22 cellular contexts compared by ENCODE assay signal in genomic region chr20:23046431-23046830, GRCh38. TPM values are rescaled to one million over a fixed set of nuclear protein-coding genes. Genes with fewer than 3 reads are reported as not detected.
A peak's percentile ranks its signal among the peaks of the same experiment; 100 is the strongest.
DNase-seq lines count a peak whose midpoint lies in the region; ATAC-seq and TF ChIP-seq lines count a peak whose summit lies in the region.
"Had no signal": no experiment of that assay in that cellular context is flagged by ENCODE, and none has a peak within 500 bp of the region (broad histone marks: within the 10 kb centered on the region; RNA-seq: fewer than 3 reads in every experiment).

No MANE protein-coding gene starts in this region.

- DNase-seq in NOMO-1 treated with DMSO at 0.1 percent for 48 hours (lab: John Stamatoyannopoulos, UW; ENCODE audit: unreplicated experiment) (peak; percentile 9), NOMO-1 treated with dmso at 0.1 percent for 144 hours (lab: John Stamatoyannopoulos, UW; ENCODE audit: unreplicated experiment) (no peak), thoracic aorta (ENCODE audit: low spot score) (no peak), CD1c-positive myeloid dendritic cell (ENCODE audit: extremely low spot score) (no peak), mesenteric fat pad (ENCODE audit: low spot score) (no peak)
- DNase-seq: activated CD8-positive, alpha-beta T cell treated with anti-CD3 and anti-CD28 coated beads for 36 hours; activated T-cell treated with anti-CD3 and anti-CD28 coated beads, Interleukin-2, amount 50 U/mL, for 72 hours; CD4-positive, alpha-beta T cell; central memory CD4-positive, alpha-beta T cell; NCI-H2029; NCI-H82; T-cell; WERI-Rb-1 had no signal

- no peak for TF ChIP-seq POLR2A in gastroesophageal sphincter (IDR thresholded peaks at IDR 0.05)

- no peak for TF ChIP-seq CTCF in thoracic aorta (IDR thresholded peaks at IDR 0.05)
- no peak for TF ChIP-seq CTCF in gastroesophageal sphincter (IDR thresholded peaks at IDR 0.05)

- H3K27ac ChIP-seq in mesodermal cell (ENCODE audit: low read depth, low read length, severe bottlenecking) = no peak overlapping the region
- no peak overlapping the region for H3K27ac ChIP-seq in thoracic aorta
- no peak overlapping the region for H3K27ac ChIP-seq in gastroesophageal sphincter
- H3K27ac ChIP-seq: WERI-Rb-1 had no signal

- peaks cover 65% of the 10 kb centered on the region for H3K4me1 Mint-ChIP-seq in dendritic cell treated with granulocyte-macrophage colony-stimulating factor and Interleukin-4, amounts not matched to agents 40 ng/mL and 50 ng/mL, for 4 days (ENCODE audit: low read depth)

- intact Hi-C loops in dendritic cell treated with granulocyte-macrophage colony-stimulating factor and Interleukin-4, amounts not matched to agents 40 ng/mL and 50 ng/mL, for 4 days (cut with micrococcal nuclease) = loop anchor here (5.0 to 10.0 kb wide), 2 partner anchors 96 to 352 kb away; no protein-coding TSS in a partner anchor

- peaks cover 4% of the 10 kb centered on the region for H3K4me1 ChIP-seq in mesodermal cell (ENCODE audit: control insufficient read depth, insufficient read depth, low read length, poor library complexity, severe bottlenecking)
- peaks cover 12 to 45% of the 10 kb centered on the region in 2 donors for H3K4me1 ChIP-seq in thoracic aorta (ENCODE audit: control insufficient read depth in 1 of 2, low read depth in 2 of 2)
- H3K4me1 ChIP-seq in gastroesophageal sphincter = peaks cover 0 to 51% (median 11%) of the 10 kb centered on the region in 3 donors

- peaks cover 21% of the 10 kb centered on the region for H3K36me3 Mint-ChIP-seq in dendritic cell treated with granulocyte-macrophage colony-stimulating factor and Interleukin-4, amounts not matched to agents 40 ng/mL and 50 ng/mL, for 4 days (ENCODE audit: low read depth)
- H3K36me3 Mint-ChIP-seq: T-cell had no signal

- H3K4me3 ChIP-seq in mesodermal cell (ENCODE audit: extremely low read depth, insufficient read depth, low read length, poor library complexity, severe bottlenecking) (peak overlapping the region; percentile 14), thoracic aorta (peak overlapping the region; percentile 85), gastroesophageal sphincter (peak overlapping the region in 1 of 2 donors; percentile 58)

- H3K27ac Mint-ChIP-seq in dendritic cell treated with granulocyte-macrophage colony-stimulating factor and Interleukin-4, amounts not matched to agents 40 ng/mL and 50 ng/mL, for 4 days = no peak overlapping the region
- H3K27ac Mint-ChIP-seq: activated CD8-positive, alpha-beta T cell treated with anti-CD3 and anti-CD28 coated beads for 36 hours; activated T-cell treated with anti-CD3 and anti-CD28 coated beads, Interleukin-2, amount 50 U/mL, for 72 hours; CD4-positive, alpha-beta T cell; nephron; T-cell had no signal

- peaks cover 2% of the 10 kb centered on the region for H3K36me3 ChIP-seq in mesodermal cell (ENCODE audit: control insufficient read depth, insufficient read depth, low read length)
- no peaks in the 10 kb centered on the region for H3K36me3 ChIP-seq in thoracic aorta
- H3K36me3 ChIP-seq in gastroesophageal sphincter = no peaks in the 10 kb centered on the region
- H3K36me3 ChIP-seq: WERI-Rb-1 had no signal

- no peaks in the 10 kb centered on the region for H3K9me3 ChIP-seq in mesodermal cell (ENCODE audit: control insufficient read depth, low read length)
- H3K9me3 ChIP-seq in thoracic aorta = no peaks in the 10 kb centered on the region
- no peaks in the 10 kb centered on the region for H3K9me3 ChIP-seq in gastroesophageal sphincter

- H3K9me3 Mint-ChIP-seq in dendritic cell treated with granulocyte-macrophage colony-stimulating factor and Interleukin-4, amounts not matched to agents 40 ng/mL and 50 ng/mL, for 4 days = no peaks in the 10 kb centered on the region
- H3K9me3 Mint-ChIP-seq: activated CD8-positive, alpha-beta T cell treated with anti-CD3 and anti-CD28 coated beads for 36 hours; activated T-cell treated with anti-CD3 and anti-CD28 coated beads, Interleukin-2, amount 50 U/mL, for 72 hours; CD4-positive, alpha-beta T cell; nephron; T-cell had no signal

- peak overlapping the region; percentile 65 for H3K4me3 Mint-ChIP-seq in dendritic cell treated with granulocyte-macrophage colony-stimulating factor and Interleukin-4, amounts not matched to agents 40 ng/mL and 50 ng/mL, for 4 days
- H3K4me3 Mint-ChIP-seq: activated CD8-positive, alpha-beta T cell treated with anti-CD3 and anti-CD28 coated beads for 36 hours; CD4-positive, alpha-beta T cell had no signal

- no peak for TF ChIP-seq EP300 in gastroesophageal sphincter (IDR thresholded peaks at IDR 0.05)

- ATAC-seq in thoracic aorta (ENCODE audit: insufficient number of reproducible peaks, low FRiP score, low read depth) = no peak
- no peak for ATAC-seq in gastroesophageal sphincter
- ATAC-seq: activated CD8-positive, alpha-beta T cell treated with anti-CD3 and anti-CD28 coated beads for 36 hours; activated T-cell treated with anti-CD3 and anti-CD28 coated beads, Interleukin-2, amount 50 U/mL, for 72 hours; T-cell had no signal

- no peaks in the 10 kb centered on the region for H3K27me3 ChIP-seq in thoracic aorta (replicated peaks; ENCODE audit: insufficient read depth)
- H3K27me3 ChIP-seq in gastroesophageal sphincter = peaks cover 93% of the 10 kb centered on the region

- peaks cover 59% of the 10 kb centered on the region for H3K27me3 Mint-ChIP-seq in dendritic cell treated with granulocyte-macrophage colony-stimulating factor and Interleukin-4, amounts not matched to agents 40 ng/mL and 50 ng/mL, for 4 days

RNA-seq across cellular contexts. Expression of gene THBD, which starts 3.0 kb away (rescaled TPM):
- polyA plus RNA-seq in mesodermal cell (2013, experiment 1 of 2) = 16.4 TPM
- polyA plus RNA-seq in mesodermal cell (2013, experiment 2 of 2) = 12.7 TPM
- total RNA-seq in thoracic aorta = 100 to 1,000 TPM; 106 to 266 TPM
- 10 to 100 TPM; 12.0 to 77.4 (median 39.5) TPM for total RNA-seq in gastroesophageal sphincter
- total RNA-seq in mesenteric fat pad = 49.6 TPM
- total RNA-seq: activated CD8-positive, alpha-beta T cell treated with anti-CD3 and anti-CD28 coated beads for 36 hours; activated T-cell treated with anti-CD3 and anti-CD28 coated beads, Interleukin-2, amount 50 U/mL, for 72 hours; HT1080 had no signal

RNA-seq across cellular contexts. Expression of gene SSTR4, which starts 11.3 kb away (rescaled TPM):
- not detected for polyA plus RNA-seq in mesodermal cell (2013, experiment 1 of 2)
- not detected for polyA plus RNA-seq in mesodermal cell (2013, experiment 2 of 2)
- total RNA-seq in thoracic aorta = not detected
- under 1 TPM in 1 of 4 donors, not detected in 3; 0.58 TPM for total RNA-seq in gastroesophageal sphincter
- not detected for total RNA-seq in mesenteric fat pad
- total RNA-seq: activated CD8-positive, alpha-beta T cell treated with anti-CD3 and anti-CD28 coated beads for 36 hours; activated T-cell treated with anti-CD3 and anti-CD28 coated beads, Interleukin-2, amount 50 U/mL, for 72 hours; CD4-positive, alpha-beta T cell; Daoy; HT1080; renal cortical epithelial cell; RPMI7951; T-cell; ureter had no signal

RNA-seq across cellular contexts. Expression of gene CD93, which starts 39.7 kb away (rescaled TPM):
- 29.3 TPM for polyA plus RNA-seq in mesodermal cell (2013, experiment 1 of 2)
- 19.4 TPM for polyA plus RNA-seq in mesodermal cell (2013, experiment 2 of 2)
- total RNA-seq in thoracic aorta = 100 to 1,000 TPM in 1 of 2 donors, 10 to 100 TPM in 1; 99.2 to 163 TPM
- 10 to 100 TPM; 20.4 to 75.4 (median 47.2) TPM for total RNA-seq in gastroesophageal sphincter
- 105 TPM for total RNA-seq in mesenteric fat pad
